In the genomic region with DNA sequence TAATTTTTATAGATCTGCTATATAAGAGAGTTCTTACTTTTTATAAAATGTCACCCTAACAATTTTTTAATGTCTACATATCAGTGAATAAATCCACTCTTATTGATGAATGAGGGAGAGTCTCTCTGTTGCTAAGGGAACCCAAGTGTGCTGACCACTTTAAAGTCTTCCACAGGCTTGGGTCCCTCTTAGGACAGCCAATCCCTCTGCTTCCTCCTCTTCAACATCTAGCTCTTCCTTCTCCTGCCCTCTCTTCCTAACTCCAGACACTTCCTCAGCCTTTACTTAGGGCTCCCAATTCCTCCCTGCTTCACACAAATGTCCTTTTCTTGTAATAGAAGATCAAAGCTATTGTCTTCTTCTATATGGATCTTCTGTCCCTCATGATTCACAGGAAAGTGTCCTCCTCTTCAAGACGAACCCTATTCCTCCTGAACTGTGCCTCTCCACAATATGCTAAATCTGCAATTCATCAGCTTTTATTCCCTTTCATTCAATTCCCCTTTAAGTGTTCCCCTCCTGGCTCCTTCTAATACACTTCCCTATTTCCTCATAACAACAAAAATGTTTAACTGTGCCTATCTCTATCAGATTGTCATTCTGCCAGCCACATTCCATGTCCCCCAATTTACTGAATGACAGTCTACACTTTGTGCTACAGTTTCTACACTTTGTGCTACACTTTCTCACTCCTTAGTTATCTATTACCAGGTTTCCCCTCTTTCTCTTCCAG, we compare ENCODE assay signal across 1 cellular context.
TF ChIP-seq lines count a peak whose summit lies in the region.

No MANE protein-coding gene starts in this region.

TF ChIP-seq in GM23338, 12 proteins besides CTCF, POLR2A, EP300 and RAD21 (continued from another document):
- TF ChIP-seq STAT1 (IDR thresholded peaks at IDR 0.05; ENCODE audit: unreplicated experiment) (no peak), JUNB (IDR thresholded peaks at IDR 0.05; ENCODE audit: unreplicated experiment) (no peak)
